In genomic region chr15:30367246-30367645, GRCh38 we compare ENCODE assay signal across 12 cellular contexts. TPM values are rescaled to one million over a fixed set of nuclear protein-coding genes. Genes with fewer than 3 reads are reported as not detected.
A peak's percentile ranks its signal among the peaks of the same experiment; 100 is the strongest.
DNase-seq lines count a peak whose midpoint lies in the region; ATAC-seq, FAIRE-seq and TF ChIP-seq lines count a peak whose summit lies in the region.
"Not testable (repeated sequence)": the region's sequence is repeated elsewhere in the genome, so short reads cannot be mapped to it uniquely, and the experiment has no call there.
"Had no signal": no experiment of that assay in that cellular context is flagged by ENCODE, and none has a peak within 500 bp of the region (broad histone marks: within the 10 kb centered on the region; RNA-seq: fewer than 3 reads in every experiment).

No MANE protein-coding gene starts in this region.

- H3K4me1 Mint-ChIP-seq in activated CD4-positive, alpha-beta T cell treated with anti-CD3 and anti-CD28 coated beads, Interleukin-2, amount 10 ng/mL, durations not matched to agents 24 days and 14 days; endodermal cell: not testable (repeated sequence)

- not testable (repeated sequence) for H3K4me1 ChIP-seq in endodermal cell (ENCODE audit: control insufficient read depth, insufficient read depth, low read length); kidney (ENCODE audit: control insufficient read depth in 1 of 2, insufficient read depth in 1 of 2, low read depth in 1 of 2, low read length in 2 of 2); suprapubic skin; aorta (ENCODE audit: control insufficient read depth in 1 of 2, insufficient read depth in 2 of 2, low read length in 2 of 2)

- H3K9me3 Mint-ChIP-seq in activated CD4-positive, alpha-beta T cell treated with anti-CD3 and anti-CD28 coated beads, Interleukin-2, amount 10 ng/mL, durations not matched to agents 24 days and 14 days; endodermal cell: not testable (repeated sequence)

- H3K4me3 ChIP-seq in endodermal cell (ENCODE audit: low read length); kidney (ENCODE audit: low read length in 2 of 2); suprapubic skin; aorta (ENCODE audit: low read length in 2 of 2): not testable (repeated sequence)

- ATAC-seq in aorta (ENCODE audit: low FRiP score): peak; percentile 34

- not testable (repeated sequence) for TF ChIP-seq POLR2A in GM12891 (IDR thresholded peaks at IDR 0.05; ENCODE audit: low read depth, low read length); suprapubic skin (IDR thresholded peaks at IDR 0.05)

- H3K4me3 Mint-ChIP-seq in activated CD4-positive, alpha-beta T cell treated with anti-CD3 and anti-CD28 coated beads, Interleukin-2, amount 10 ng/mL, durations not matched to agents 24 days and 14 days; endodermal cell: not testable (repeated sequence)

- not testable (repeated sequence) for H3K27me3 ChIP-seq in endodermal cell (ENCODE audit: control insufficient read depth, insufficient read depth, low read length, poor library complexity, severe bottlenecking); suprapubic skin; aorta (ENCODE audit: control insufficient read depth in 1 of 2, insufficient read depth in 2 of 2, low read length in 1 of 2)

- H3K36me3 ChIP-seq in endodermal cell (ENCODE audit: control insufficient read depth, insufficient read depth, low read length); kidney (ENCODE audit: control insufficient read depth in 1 of 2, insufficient read depth in 2 of 2, low read length in 2 of 2); suprapubic skin; aorta (ENCODE audit: control insufficient read depth in 1 of 2, insufficient read depth in 2 of 2, low read length in 1 of 2): not testable (repeated sequence)

- not testable (repeated sequence) for H3K27ac ChIP-seq in endodermal cell (ENCODE audit: low read depth, low read length); kidney (ENCODE audit: low read depth in 2 of 2, low read length in 2 of 2); suprapubic skin; aorta (ENCODE audit: low read depth in 1 of 2, low read length in 2 of 2)

- 92 to 95% methylated on average over 4 to 9 of the region's 17 CpGs for WGBS in endodermal cell (ENCODE audit: insufficient coverage in 1 of 2, insufficient read length in 1 of 2), 2 experiments
- 90% methylated on average over 13 of the region's 17 CpGs for WGBS in suprapubic skin
- WGBS in aorta, 2 donors: 85 to 87% methylated on average over 14 of the region's 17 CpGs

- intact Hi-C loops in activated CD4-positive, alpha-beta T cell treated with anti-CD3 and anti-CD28 coated beads, Interleukin-2, amount 10 ng/mL, durations not matched to agents 24 days and 14 days (cut with micrococcal nuclease); kidney (cut with DNase I); posterior vena cava (cut with DNase I); aorta (cut with DNase I): not testable (repeated sequence)

- peak; percentile 26 for FAIRE-seq in GM12891 (lab: Jason Lieb, UNC)
- FAIRE-seq in kidney (lab: Jason Lieb, UNC): not testable (repeated sequence)

- TF ChIP-seq CTCF in endodermal cell (conservative IDR thresholded peaks at IDR 0.05); kidney (IDR thresholded peaks at IDR 0.05; ENCODE audit: borderline replicate concordance, extremely low read depth, insufficient read depth); suprapubic skin (IDR thresholded peaks at IDR 0.05): not testable (repeated sequence)

- not testable (repeated sequence) for TF ChIP-seq EP300 in suprapubic skin (IDR thresholded peaks at IDR 0.05)

- H3K9ac ChIP-seq in endodermal cell (ENCODE audit: extremely low read depth, low read length, poor library complexity, severe bottlenecking); kidney (ENCODE audit: low read length in 2 of 2): not testable (repeated sequence)

- not testable (repeated sequence) for H3K36me3 Mint-ChIP-seq in activated CD4-positive, alpha-beta T cell treated with anti-CD3 and anti-CD28 coated beads, Interleukin-2, amount 10 ng/mL, durations not matched to agents 24 days and 14 days (ENCODE audit: low read depth); endodermal cell (ENCODE audit: low read depth)

- not testable (repeated sequence) for DNase-seq in GM12891 (ENCODE audit: insufficient read length, low spot score); aorta
- peak; percentile 51 for DNase-seq in activated CD4-positive, alpha-beta T cell treated with anti-CD3 and anti-CD28 coated beads, Interleukin-2, amount 10 ng/mL, durations not matched to agents 24 days and 14 days
- DNase-seq in endodermal cell (peak; percentile 12), kidney (peak; percentile 62), medulla oblongata (ENCODE audit: extremely low spot score) (peak; percentile 0), posterior vena cava (ENCODE audit: low spot score) (peak; percentile 70), suprapubic skin (ENCODE audit: low spot score in 2 of 2) (peak; percentile 24 to 74)

- not testable (repeated sequence) for H3K27me3 Mint-ChIP-seq in activated CD4-positive, alpha-beta T cell treated with anti-CD3 and anti-CD28 coated beads, Interleukin-2, amount 10 ng/mL, durations not matched to agents 24 days and 14 days; endodermal cell (ENCODE audit: insufficient read depth)

- not testable (repeated sequence) for H3K9me3 ChIP-seq in endodermal cell (ENCODE audit: control insufficient read depth, low read length); kidney (ENCODE audit: control insufficient read depth in 1 of 2, low read length in 2 of 2); suprapubic skin; aorta (ENCODE audit: control insufficient read depth, low read length)

- H3K27ac Mint-ChIP-seq in activated CD4-positive, alpha-beta T cell treated with anti-CD3 and anti-CD28 coated beads, Interleukin-2, amount 10 ng/mL, durations not matched to agents 24 days and 14 days; endodermal cell: not testable (repeated sequence)

RNA-seq across cellular contexts. Expression of gene CHRFAM7A, which starts 26.1 kb away (rescaled TPM):
- not detected for polyA plus RNA-seq in GM12891 (2012; ENCODE audit: low read depth, missing spikeins)
- not detected in 2 replicates for total RNA-seq in activated CD4-positive, alpha-beta T cell treated with anti-CD3 and anti-CD28 coated beads, Interleukin-2, amount 10 ng/mL, durations not matched to agents 24 days and 14 days
- 1 to 10 TPM; 1.1 to 1.7 TPM for total RNA-seq in endodermal cell
- 1.1 TPM for polyA plus RNA-seq in endodermal cell (2013, experiment 1 of 2)
- 2.9 TPM for polyA plus RNA-seq in endodermal cell (2013, experiment 2 of 2)
- 2.7 TPM for total RNA-seq in kidney
- 0.54 TPM for polyA plus RNA-seq in kidney (ENCODE audit: insufficient read depth, low read depth, low replicate concordance)
- 1 to 10 TPM; 5.1 to 8.3 TPM for total RNA-seq in posterior vena cava
- total RNA-seq in suprapubic skin: 1 to 10 TPM in 1 of 4 donors, under 1 TPM in 1, not detected in 2; 0.42 to 1.7 TPM
- total RNA-seq in aorta: 10 to 100 TPM; 11.9 to 13.2 TPM
- polyA plus RNA-seq in aorta: 1 to 10 TPM; 3.1 to 5.3 TPM
- total RNA-seq: A172; CD8-positive, alpha-beta memory T cell; GM23248; HT-29 had no signal
- polyA plus RNA-seq: CD8-positive, alpha-beta memory T cell; GM23248 had no signal

RNA-seq across cellular contexts. Expression of gene GOLGA8R, which starts 46.8 kb away (rescaled TPM):
- polyA plus RNA-seq in GM12891 (2012; ENCODE audit: low read depth, missing spikeins): 0.21 TPM
- 1.3 and 1.5 TPM in 2 replicates for total RNA-seq in activated CD4-positive, alpha-beta T cell treated with anti-CD3 and anti-CD28 coated beads, Interleukin-2, amount 10 ng/mL, durations not matched to agents 24 days and 14 days
- total RNA-seq in endodermal cell: 1 to 10 TPM in 1 of 2 donors, under 1 TPM in 1; 0.31 to 1.7 TPM
- polyA plus RNA-seq in endodermal cell (2013, experiment 1 of 2): not detected
- 0.21 TPM for polyA plus RNA-seq in endodermal cell (2013, experiment 2 of 2)
- total RNA-seq in kidney: 6.3 TPM
- polyA plus RNA-seq in kidney (ENCODE audit: insufficient read depth, low read depth, low replicate concordance): 0.41 TPM
- 1 to 10 TPM; 3.4 to 8.0 TPM for total RNA-seq in posterior vena cava
- total RNA-seq in suprapubic skin: 10 to 100 TPM in 1 of 4 donors, 1 to 10 TPM in 2, not detected in 1; 1.9 to 11.9 (median 3.0) TPM
- total RNA-seq in aorta: 10 to 100 TPM in 1 of 2 donors, 1 to 10 TPM in 1; 6.4 to 16.0 TPM
- 1 to 10 TPM; 2.1 to 6.8 TPM for polyA plus RNA-seq in aorta
- total RNA-seq: HT-29 had no signal
- polyA plus RNA-seq: CD8-positive, alpha-beta memory T cell had no signal
